ENCODE assay signal across 17 cellular contexts in genomic region chr1:76425843-76426145, GRCh38.
DNase-seq lines count a peak whose midpoint lies in the region; ATAC-seq and TF ChIP-seq lines count a peak whose summit lies in the region.
"Had no signal": no experiment of that assay in that cellular context is flagged by ENCODE, and none has a peak within 500 bp of the region (broad histone marks: within the 10 kb centered on the region; RNA-seq: fewer than 3 reads in every experiment).

No MANE protein-coding gene starts in this region.

- WGBS in right lobe of liver (ENCODE audit: insufficient coverage, low coverage, low lambda C conversion rate, missing lambda C conversion rate) = 44% methylated on average over 2 of the region's 2 CpGs

- H3K9me3 ChIP-seq in ascending aorta = no peaks in the 10 kb centered on the region
- H3K9me3 ChIP-seq in right lobe of liver = peaks cover 0 to 4% (median 0%) of the 10 kb centered on the region in 4 donors
- H3K9me3 ChIP-seq: body of pancreas had no signal

- H3K27me3 Mint-ChIP-seq in IgD-negative memory B cell = no peaks in the 10 kb centered on the region

- peaks cover 0 to 6% (median 1%) of the 10 kb centered on the region in 3 donors for H3K9me3 Mint-ChIP-seq in IgD-negative memory B cell

- H3K36me3 ChIP-seq in ascending aorta (no peaks in the 10 kb centered on the region), right lobe of liver (no peaks in the 10 kb centered on the region)

- POLR2A ChIA-PET in AG04449 (lab: Yijun Ruan, JAX) = no interaction called here

- DNase-seq in AG04449 (ENCODE audit: low read depth, low spot score) = peak; percentile 56
- no peak for DNase-seq in ascending aorta (ENCODE audit: low spot score in 2 of 2)
- peak; percentile 35 to 84 for DNase-seq in foreskin fibroblast
- DNase-seq in ureter (ENCODE audit: low spot score) = no peak
- DNase-seq in SW480 (ENCODE audit: low spot score) = no peak
- no peak for DNase-seq in right lobe of liver
- DNase-seq: activated T-cell treated with anti-CD3 and anti-CD28 coated beads for 4 hours; body of pancreas; GOT3; midbrain; NCI-H1105; NCI-H69; stimulated activated CD4-positive, alpha-beta T cell treated with anti-CD3 and anti-CD28 coated beads, Interleukin-2, amount 100 ng/mL, for 48 hours; stimulated activated naive CD4-positive, alpha-beta T cell had no signal

- H3K27ac ChIP-seq in ascending aorta = peak overlapping the region; percentile 55 to 57
- no peak overlapping the region for H3K27ac ChIP-seq in right lobe of liver
- H3K27ac ChIP-seq: body of pancreas had no signal

- peak overlapping the region; percentile 34 to 90 (median 78) for H3K4me3 Mint-ChIP-seq in IgD-negative memory B cell

- no peak overlapping the region for H3K4me3 ChIP-seq in AG04449 (ENCODE audit: low read depth, low read length)
- peak overlapping the region in 1 of 2 donors; percentile 55 for H3K4me3 ChIP-seq in ascending aorta
- H3K4me3 ChIP-seq in foreskin fibroblast (ENCODE audit: low read depth in 1 of 2, low read length in 2 of 2) = no peak overlapping the region
- no peak overlapping the region for H3K4me3 ChIP-seq in right lobe of liver
- H3K4me3 ChIP-seq: body of pancreas had no signal

- peaks cover 8% of the 10 kb centered on the region for H3K36me3 Mint-ChIP-seq in IgD-negative memory B cell

- CTCF ChIA-PET in AG04449 (lab: Yijun Ruan, JAX) = no interaction called here

- ATAC-seq in GM21717 (IDR thresholded peaks at IDR 0.05; ENCODE audit: unreplicated experiment) (no peak), right lobe of liver (no peak)
- ATAC-seq: activated CD4-positive, CD25-positive, alpha-beta regulatory T cell treated with anti-CD3 and anti-CD28 coated beads, Interleukin-2, amount 50 U/mL, for 24 hours; body of pancreas had no signal

- H3K27ac Mint-ChIP-seq in IgD-negative memory B cell = peak overlapping the region; percentile 74 to 97 (median 90)

- H3K27me3 ChIP-seq in ascending aorta (no peaks in the 10 kb centered on the region), right lobe of liver (no peaks in the 10 kb centered on the region)
- H3K27me3 ChIP-seq: body of pancreas had no signal

- intact Hi-C loops in ascending aorta (cut with DNase I) (loop anchor here (10.0 kb wide), 2 partner anchors 351 to 439 kb away; partner anchors contain the start of genes ST6GALNAC3 and ST6GALNAC5), right lobe of liver (cut with DNase I) (no loop called here)

- TF ChIP-seq CTCF in AG04449 (IDR thresholded peaks at IDR 0.05; ENCODE audit: insufficient read depth, low read length, missing control alignments) (no peak), ascending aorta (IDR thresholded peaks at IDR 0.05) (no peak), foreskin fibroblast (IDR thresholded peaks at IDR 0.05; ENCODE audit: low read depth, low read length) (no peak), right lobe of liver (IDR thresholded peaks at IDR 0.05) (no peak)

- H3K4me1 Mint-ChIP-seq in IgD-negative memory B cell = peaks cover 5 to 16% (median 15%) of the 10 kb centered on the region in 3 donors

- TF ChIP-seq POLR2A in right lobe of liver (IDR thresholded peaks at IDR 0.05) = no peak

- peaks cover 0 to 28% of the 10 kb centered on the region in 2 donors for H3K4me1 ChIP-seq in ascending aorta
- H3K4me1 ChIP-seq in right lobe of liver = no peaks in the 10 kb centered on the region
- H3K4me1 ChIP-seq: body of pancreas had no signal

Comparison
In these comparisons a context has a peak if more than half of its experiments do, and no peak if none do; other contexts are left out.
1. DNase-seq: peak in AG04449 (single experiment) and foreskin fibroblast (2 of 2); none in ascending aorta (0 of 2), ureter (single experiment), SW480 (single experiment) and right lobe of liver (0 of 3).
2. H3K27ac ChIP-seq: peak in ascending aorta (2 of 2); none in right lobe of liver (0 of 3).